20 cellular contexts compared by ENCODE assay signal in the genomic region with DNA sequence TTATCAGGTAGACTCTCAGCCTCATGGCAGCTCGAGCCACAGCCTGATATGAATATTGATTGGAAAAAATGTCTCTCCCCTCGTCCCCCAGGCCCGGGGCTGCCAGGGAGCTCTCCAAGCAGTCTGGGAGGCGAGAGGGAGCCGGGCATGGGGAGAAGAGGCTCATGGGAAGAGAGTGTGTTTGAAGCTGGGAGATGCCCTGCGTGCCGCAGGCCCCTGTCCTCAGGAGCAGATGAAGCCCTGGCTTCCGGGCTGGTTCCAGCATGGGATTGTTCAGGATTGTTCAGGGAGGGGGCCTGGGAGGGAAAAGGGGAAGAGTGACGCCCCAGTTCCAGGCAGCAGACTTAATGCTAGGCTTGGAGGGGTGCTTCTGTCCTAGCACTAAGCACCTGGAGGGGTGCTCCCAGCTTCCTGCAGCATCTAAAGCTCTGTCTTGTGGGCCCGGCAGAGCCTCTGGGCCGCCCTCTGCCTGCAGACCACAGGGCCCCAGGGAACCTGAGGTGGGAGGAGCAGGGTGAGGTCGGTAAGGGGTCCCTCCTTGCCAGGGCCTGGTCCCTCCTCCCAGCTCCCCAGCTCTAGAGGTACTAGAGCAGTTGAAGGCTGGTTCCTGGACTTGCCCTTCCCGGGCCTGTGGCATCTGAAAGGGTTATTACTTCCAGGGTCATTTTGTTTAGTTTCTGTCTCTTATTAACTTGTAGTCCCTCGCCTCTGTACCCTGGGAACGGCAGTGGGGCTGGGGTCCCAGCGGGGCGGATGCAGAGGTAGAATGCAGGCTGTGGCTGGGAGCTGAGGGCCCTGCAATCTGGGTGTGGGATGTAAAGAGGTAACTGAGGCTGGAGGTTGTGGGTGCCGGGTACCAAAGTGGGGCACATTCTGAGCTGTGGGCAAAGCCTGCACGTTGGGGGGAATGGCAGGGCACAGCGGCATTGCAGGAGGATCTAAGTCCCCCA.
"Had no signal": no experiment of that assay in that cellular context is flagged by ENCODE, and none has a peak within 500 bp of the region (broad histone marks: within the 10 kb centered on the region; RNA-seq: fewer than 3 reads in every experiment).

No MANE protein-coding gene starts in this region.

- H3K4me1 Mint-ChIP-seq: naive thymus-derived CD4-positive, alpha-beta T cell had no signal

- DNase-seq: effector memory CD4-positive, alpha-beta T cell; hippocampal formation; kidney glomerular epithelial cell; mammary epithelial cell; naive thymus-derived CD4-positive, alpha-beta T cell; occipital lobe; stimulated activated CD4-positive, alpha-beta T cell treated with anti-CD3 and anti-CD28 coated beads, Interleukin-15, amount 100 ng/mL, for 24 hours; stimulated activated CD4-positive, alpha-beta T cell treated with anti-CD3 and anti-CD28 coated beads, Interleukin-1b, Interleukin-23, amount 100 ng/mL, for 48 hours; stimulated activated naive CD4-positive, alpha-beta T cell; stomach; substantia nigra; transverse colon had no signal

- H3K4me3 Mint-ChIP-seq: naive thymus-derived CD4-positive, alpha-beta T cell; neural crest cell had no signal

- H3K27me3 ChIP-seq: heart left ventricle, right lobe of liver, stomach, transverse colon had no signal

- H3K27ac Mint-ChIP-seq: naive thymus-derived CD4-positive, alpha-beta T cell had no signal

- H3K36me3 Mint-ChIP-seq: naive thymus-derived CD4-positive, alpha-beta T cell had no signal

- H3K9me3 Mint-ChIP-seq: neural crest cell had no signal

- H3K4me1 ChIP-seq: parathyroid adenoma, prostate gland, right lobe of liver, stomach, transverse colon had no signal

- H3K27ac ChIP-seq: heart left ventricle, parathyroid adenoma, prostate gland, right lobe of liver, stomach, thoracic aorta, transverse colon had no signal

- FAIRE-seq: endometrium, frontal cortex had no signal

- H3K36me3 ChIP-seq: heart left ventricle, prostate gland, right lobe of liver, stomach, thoracic aorta, transverse colon had no signal

- H3K4me3 ChIP-seq: heart left ventricle, prostate gland, right lobe of liver, stomach, thoracic aorta, transverse colon had no signal

- H3K9me3 ChIP-seq: heart left ventricle, prostate gland, right lobe of liver, thoracic aorta, transverse colon had no signal

- H3K9ac ChIP-seq: parathyroid adenoma had no signal
